ENCODE assay signal across 1 cellular context in genomic region chr7:130366561-130366960, GRCh38.
TF ChIP-seq lines count a peak whose summit lies in the region.

No MANE protein-coding gene starts in this region.

TF ChIP-seq in K562, 482 proteins besides CTCF, POLR2A, EP300 and RAD21:
- no peak for TF ChIP-seq RBFOX2 (IDR thresholded peaks at IDR 0.05; ENCODE audit: low read depth, low read length)
- no peak for TF ChIP-seq MBD1 (CRISPR knock-in tag; IDR thresholded peaks at IDR 0.05)
- TF ChIP-seq PRPF4 (IDR thresholded peaks at IDR 0.05; ENCODE audit: insufficient read depth, low read depth, low read length, poor library complexity, severe bottlenecking) = no peak
- no peak for TF ChIP-seq HDAC3 (IDR thresholded peaks at IDR 0.05; ENCODE audit: borderline replicate concordance, partially characterized antibody)
- no peak for TF ChIP-seq HNRNPK (IDR thresholded peaks at IDR 0.05; ENCODE audit: low read depth, low read length, poor library complexity, severe bottlenecking)
- no peak for TF ChIP-seq ZNF584 (CRISPR knock-in tag; IDR thresholded peaks at IDR 0.05; ENCODE audit: low read depth)
- TF ChIP-seq ZNF639 (CRISPR knock-in tag; conservative IDR thresholded peaks at IDR 0.05 in 1 of 2, IDR thresholded peaks at IDR 0.05 in 1 of 2) = no peak
TF ChIP-seq in K562: peak in this region for 0.
